ENCODE assay signal across 8 cellular contexts in genomic region chr6:21595265-21595950, GRCh38. TPM values are rescaled to one million over a fixed set of nuclear protein-coding genes. Genes with fewer than 3 reads are reported as not detected.
DNase-seq lines count a peak whose midpoint lies in the region; TF ChIP-seq lines count a peak whose summit lies in the region.

No MANE protein-coding gene starts in this region.

- H3K27ac ChIP-seq in brain microvascular endothelial cell = peak overlapping the region; percentile 86

- H3K36me3 ChIP-seq in H7 (replicated peaks; ENCODE audit: control insufficient read depth, insufficient read depth, low read length) = peaks cover 20% of the 10 kb centered on the region
- H3K36me3 ChIP-seq in brain microvascular endothelial cell (replicated peaks) = no peaks in the 10 kb centered on the region
- H3K36me3 ChIP-seq in kidney epithelial cell (ENCODE audit: control insufficient read depth, insufficient read depth, low read length) = peaks cover 1% of the 10 kb centered on the region

- H3K4me3 ChIP-seq in H7 (ENCODE audit: insufficient read depth, low read depth, low read length) (peak overlapping the region; percentile 84), brain microvascular endothelial cell (ENCODE audit: low read depth, low read length) (peak overlapping the region; percentile 97), kidney epithelial cell (ENCODE audit: low read depth, low read length) (peak overlapping the region; percentile 99)

- TF ChIP-seq CTCF in brain microvascular endothelial cell (IDR thresholded peaks at IDR 0.05; ENCODE audit: low read depth, low read length, missing control alignments) = no peak
- TF ChIP-seq CTCF in kidney epithelial cell (IDR thresholded peaks at IDR 0.05; ENCODE audit: insufficient read depth, low read length, poor library complexity, severe bottlenecking) = no peak

- H3K27me3 ChIP-seq in H7 (ENCODE audit: control insufficient read depth, insufficient read depth, low read length) (no peaks in the 10 kb centered on the region), brain microvascular endothelial cell (replicated peaks) (no peaks in the 10 kb centered on the region), kidney epithelial cell (ENCODE audit: control insufficient read depth, insufficient read depth, low read length) (no peaks in the 10 kb centered on the region)

- in situ Hi-C loops in brain microvascular endothelial cell (cut with HindIII; ENCODE audit: low pct_ligation_motif_present, low sequenced_read_pairs) = no loop called here

- DNase-seq in DMS53 (lab: John Stamatoyannopoulos, UW) (peak; percentile 75), DMS53 treated with DMSO at 0.1 percent for 48 hours (lab: John Stamatoyannopoulos, UW; ENCODE audit: unreplicated experiment) (no peak), H7 (peak; percentile 70), NCI-H774 (lab: John Stamatoyannopoulos, UW) (peak; percentile 37), brain microvascular endothelial cell (no peak), kidney epithelial cell (ENCODE audit: low read depth) (no peak), hippocampal formation (lab: John Stamatoyannopoulos, UW) (no peak)
- peak; percentile 9 for DNase-seq in stimulated activated CD8-positive, alpha-beta memory T cell treated with anti-CD3 and anti-CD28 coated beads, Interleukin-12 subunit alpha, Interleukin-12 subunit beta, amount 100 ng/mL, for 4 hours (ENCODE audit: low read depth)

RNA-seq across cellular contexts. Expression of gene SOX4, which starts 1.9 kb away (rescaled TPM):
- 121 and 151 TPM in 2 replicates for total RNA-seq in H7 (2014; rRNA removed; shearing (Covaris generic))
- total RNA-seq in kidney epithelial cell = 143 and 147 TPM in 2 replicates

Comparison
In these comparisons a context has a peak if more than half of its experiments do, and no peak if none do; other contexts are left out.
1. DNase-seq: peak in DMS53 (single experiment), H7 (single experiment), NCI-H774 (single experiment) and stimulated activated CD8-positive, alpha-beta memory T cell treated with anti-CD3 and anti-CD28 coated beads, Interleukin-12 subunit alpha, Interleukin-12 subunit beta, amount 100 ng/mL, for 4 hours (single experiment); none in DMS53 treated with DMSO at 0.1 percent for 48 hours (single experiment), brain microvascular endothelial cell (single experiment), kidney epithelial cell (single experiment) and hippocampal formation (0 of 2).
2. Peak in every context shown above with its lines, with median percentiles within 50 percentile points of each other: H3K4me3 ChIP-seq.